1 cellular context compared by ENCODE assay signal in genomic region chr20:34774886-34775285, GRCh38.
TF ChIP-seq lines count a peak whose summit lies in the region.

No MANE protein-coding gene starts in this region.

TF ChIP-seq in HepG2, 621 proteins besides CTCF, POLR2A, EP300 and RAD21 (continued from another document):
- no peak for TF ChIP-seq ARID4A (CRISPR knock-in tag; IDR thresholded peaks at IDR 0.05; ENCODE audit: borderline replicate concordance)
